8 cellular contexts compared by ENCODE assay signal in the genomic region with DNA sequence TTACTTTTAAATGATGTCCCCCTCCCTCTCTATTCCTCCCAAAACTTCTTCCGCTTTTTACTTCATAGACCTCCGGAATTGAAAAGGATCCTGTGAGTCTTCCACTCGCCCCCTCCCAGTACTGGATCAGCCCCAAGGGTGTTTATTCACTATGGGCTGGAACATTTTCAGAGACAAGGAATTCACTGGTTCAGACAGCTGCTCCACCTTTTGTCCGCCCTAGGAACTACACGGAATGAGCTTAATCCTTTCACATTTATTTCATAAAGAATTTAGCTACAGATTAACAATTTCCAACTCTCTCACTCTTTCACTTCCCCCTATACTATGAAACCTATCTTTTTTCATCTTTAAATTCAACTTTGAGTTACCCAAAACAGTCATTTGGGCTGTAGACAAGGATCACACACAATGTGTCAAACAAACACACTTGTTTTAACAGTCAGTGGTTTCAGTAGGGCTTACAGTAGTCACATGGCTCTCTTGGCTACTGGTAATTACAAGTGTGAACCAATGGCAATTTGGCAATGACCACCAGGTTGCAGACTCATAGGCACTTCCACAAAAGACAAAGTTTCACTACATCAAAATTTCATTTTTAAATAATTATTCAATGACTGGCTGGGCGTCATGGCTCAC. TPM values are rescaled to one million over a fixed set of nuclear protein-coding genes. Genes with fewer than 3 reads are reported as not detected.
DNase-seq lines count a peak whose midpoint lies in the region; ATAC-seq and TF ChIP-seq lines count a peak whose summit lies in the region.

No MANE protein-coding gene starts in this region.

- intact Hi-C loops in mammary epithelial cell (cut with micrococcal nuclease), result loop anchor here (1.0 kb wide), 1 partner anchor 54 kb away; no protein-coding TSS in a partner anchor
- intact Hi-C loops in right lobe of liver (cut with DNase I), result no loop called here

- WGBS in mammary epithelial cell (ENCODE audit: low coverage, missing lambda C conversion rate), result 13% methylated on average over 5 of the region's 6 CpGs
- 23% methylated on average over 5 of the region's 6 CpGs for WGBS in right lobe of liver (ENCODE audit: insufficient coverage, low coverage, low lambda C conversion rate, missing lambda C conversion rate)

- peaks cover 1% of the 10 kb centered on the region for H3K79me2 ChIP-seq in mammary epithelial cell (ENCODE audit: insufficient read depth, low read length)

- H3K27ac Mint-ChIP-seq in activated naive CD8-positive, alpha-beta T cell, result peak overlapping the region; percentile 82
- H3K27ac Mint-ChIP-seq in activated naive CD8-positive, alpha-beta T cell treated with anti-CD3 and anti-CD28 coated beads for 36 hours, result no peak overlapping the region
- H3K27ac Mint-ChIP-seq in stimulated activated naive CD8-positive, alpha-beta T cell treated with anti-CD3 and anti-CD28 coated beads, Interleukin-15, amount 100 ng/mL, for 72 hours, result no peak overlapping the region

- CTCF ChIA-PET in mammary epithelial cell (lab: Charles Lee; ENCODE audit: low non-redundant PET), result interaction anchor here (0.5 to 1.0 kb wide), 3 partner anchors 32 to 89 kb away, joined by 4 to 6 read pairs (median 4); partner anchors contain the start of gene CGRRF1

- no peaks in the 10 kb centered on the region for H4K20me1 ChIP-seq in mammary epithelial cell (ENCODE audit: insufficient read depth, low read length)

- H3K27me3 ChIP-seq in mammary epithelial cell (ENCODE audit: insufficient read depth, low read length) (no peaks in the 10 kb centered on the region), right lobe of liver (no peaks in the 10 kb centered on the region)

- BruUV-seq in mammary epithelial cell (replicated peaks; lab: Mats Ljungman, UMichigan), result no TSS peak

- peak; percentile 73 to 82 (median 78) for ATAC-seq in right lobe of liver
- no peak for ATAC-seq in HG03520 (IDR thresholded peaks at IDR 0.05; ENCODE audit: unreplicated experiment)
- no peak for ATAC-seq in HG03280 (IDR thresholded peaks at IDR 0.05; ENCODE audit: unreplicated experiment)
- ATAC-seq in stimulated activated naive CD8-positive, alpha-beta T cell treated with anti-CD3 and anti-CD28 coated beads, Interleukin-15, amount 100 ng/mL, for 72 hours, result no peak

- no peak for TF ChIP-seq POLR2A in right lobe of liver (IDR thresholded peaks at IDR 0.05)

- H3K4me1 ChIP-seq in mammary epithelial cell (ENCODE audit: insufficient read depth, low read length) (no peaks in the 10 kb centered on the region), right lobe of liver (peaks cover 0 to 5% (median 0%) of the 10 kb centered on the region in 4 donors)

- H3K4me2 ChIP-seq in mammary epithelial cell (ENCODE audit: insufficient read depth, low read depth, low read length), result no peak overlapping the region

- in situ Hi-C loops in mammary epithelial cell (cut with MboI; ENCODE audit: low sequenced_read_pairs in 2 of 2), result no loop called here

- H3K9me3 ChIP-seq in mammary epithelial cell (replicated peaks; ENCODE audit: insufficient read depth, low read length) (no peaks in the 10 kb centered on the region), right lobe of liver (no peaks in the 10 kb centered on the region)

- H3K36me3 ChIP-seq in mammary epithelial cell (ENCODE audit: insufficient read depth, low read length), result peaks cover 4% of the 10 kb centered on the region
- peaks cover 0 to 6% (median 1%) of the 10 kb centered on the region in 4 donors for H3K36me3 ChIP-seq in right lobe of liver

- no peak overlapping the region for H3K9ac ChIP-seq in mammary epithelial cell (ENCODE audit: insufficient read depth, low read length)

- H3K27ac ChIP-seq in mammary epithelial cell (ENCODE audit: insufficient read depth, low read depth, low read length), result no peak overlapping the region
- no peak overlapping the region for H3K27ac ChIP-seq in right lobe of liver

- no peak overlapping the region for H3K4me3 Mint-ChIP-seq in activated naive CD8-positive, alpha-beta T cell
- H3K4me3 Mint-ChIP-seq in activated naive CD8-positive, alpha-beta T cell treated with anti-CD3 and anti-CD28 coated beads for 36 hours, result no peak overlapping the region
- H3K4me3 Mint-ChIP-seq in stimulated activated naive CD8-positive, alpha-beta T cell treated with anti-CD3 and anti-CD28 coated beads, Interleukin-15, amount 100 ng/mL, for 72 hours, result no peak overlapping the region

- no peak overlapping the region for H2AFZ ChIP-seq in mammary epithelial cell (ENCODE audit: low read depth, low read length)

- peak; percentile 57 to 69 for TF ChIP-seq CTCF in mammary epithelial cell (conservative IDR thresholded peaks at IDR 0.05 in 1 of 2, IDR thresholded peaks at IDR 0.05 in 1 of 2; ENCODE audit: extremely low read depth in 1 of 2, insufficient read depth in 1 of 2, low read depth in 1 of 2, low read length in 2 of 2)
- TF ChIP-seq CTCF in right lobe of liver (IDR thresholded peaks at IDR 0.05), result peak; percentile 42 to 61 (median 56)

- H3K27me3 Mint-ChIP-seq in activated naive CD8-positive, alpha-beta T cell, result no peaks in the 10 kb centered on the region
- no peaks in the 10 kb centered on the region for H3K27me3 Mint-ChIP-seq in activated naive CD8-positive, alpha-beta T cell treated with anti-CD3 and anti-CD28 coated beads for 36 hours
- H3K27me3 Mint-ChIP-seq in stimulated activated naive CD8-positive, alpha-beta T cell treated with anti-CD3 and anti-CD28 coated beads, Interleukin-15, amount 100 ng/mL, for 72 hours, result no peaks in the 10 kb centered on the region

- peaks cover 2% of the 10 kb centered on the region for H3K36me3 Mint-ChIP-seq in activated naive CD8-positive, alpha-beta T cell
- peaks cover 13% of the 10 kb centered on the region for H3K36me3 Mint-ChIP-seq in activated naive CD8-positive, alpha-beta T cell treated with anti-CD3 and anti-CD28 coated beads for 36 hours

- H3K4me3 ChIP-seq in mammary epithelial cell (replicated peaks in 1 of 3; ENCODE audit: insufficient read depth in 1 of 3, low read depth in 2 of 3, low read length in 3 of 3) (no peak overlapping the region), right lobe of liver (no peak overlapping the region)

- dilution Hi-C loops in mammary epithelial cell (cut with HindIII; ENCODE audit: low sequenced_read_pairs), result no loop called here

- DNase-seq in activated naive CD8-positive, alpha-beta T cell treated with anti-CD3 and anti-CD28 coated beads for 36 hours, result no peak
- DNase-seq in NCI-H2029 (lab: John Stamatoyannopoulos, UW) (peak; percentile 17), mammary epithelial cell (peak; percentile 34), right lobe of liver (no peak)
- DNase-seq in stimulated activated naive CD8-positive, alpha-beta T cell treated with anti-CD3 and anti-CD28 coated beads, Interleukin-15, amount 100 ng/mL, for 72 hours, result no peak

- H3K9me3 Mint-ChIP-seq in activated naive CD8-positive, alpha-beta T cell (ENCODE audit: low read depth), result no peaks in the 10 kb centered on the region
- no peaks in the 10 kb centered on the region for H3K9me3 Mint-ChIP-seq in activated naive CD8-positive, alpha-beta T cell treated with anti-CD3 and anti-CD28 coated beads for 36 hours
- H3K9me3 Mint-ChIP-seq in stimulated activated naive CD8-positive, alpha-beta T cell treated with anti-CD3 and anti-CD28 coated beads, Interleukin-15, amount 100 ng/mL, for 72 hours, result no peaks in the 10 kb centered on the region

- peaks cover 12% of the 10 kb centered on the region for H3K4me1 Mint-ChIP-seq in activated naive CD8-positive, alpha-beta T cell (ENCODE audit: low read depth)
- H3K4me1 Mint-ChIP-seq in activated naive CD8-positive, alpha-beta T cell treated with anti-CD3 and anti-CD28 coated beads for 36 hours, result peaks cover 9% of the 10 kb centered on the region
- H3K4me1 Mint-ChIP-seq in stimulated activated naive CD8-positive, alpha-beta T cell treated with anti-CD3 and anti-CD28 coated beads, Interleukin-15, amount 100 ng/mL, for 72 hours, result peaks cover 17% of the 10 kb centered on the region

RNA-seq across cellular contexts. Expression of gene CNIH1, which starts 20.6 kb away (rescaled TPM):
- total RNA-seq in activated naive CD8-positive, alpha-beta T cell treated with anti-CD3 and anti-CD28 coated beads for 36 hours, result 10 to 100 TPM; 92.0 to 95.4 TPM
- total RNA-seq in mammary epithelial cell (100 to 1,000 TPM; 184 to 196 TPM), right lobe of liver (100 to 1,000 TPM in 5 of 6 experiments, 10 to 100 TPM in 1; 95.9 to 209 (median 157) TPM)
- 345 TPM for polyA plus RNA-seq in mammary epithelial cell
- 223 TPM for polyA minus RNA-seq in mammary epithelial cell

RNA-seq across cellular contexts. Expression of gene CDKN3, which starts 23.8 kb away (rescaled TPM):
- 10 to 100 TPM; 77.9 to 79.5 TPM for total RNA-seq in activated naive CD8-positive, alpha-beta T cell treated with anti-CD3 and anti-CD28 coated beads for 36 hours
- total RNA-seq in mammary epithelial cell (10 to 100 TPM in 1 of 2 donors, under 1 TPM in 1; 0.50 to 38.1 TPM), right lobe of liver (1 to 10 TPM in 3 of 6 experiments, under 1 TPM in 2, not detected in 1; 0.59 to 7.3 (median 2.4) TPM)
- 47.2 TPM for polyA plus RNA-seq in mammary epithelial cell
- polyA minus RNA-seq in mammary epithelial cell, result not detected

Comparison
In these comparisons a context has a peak if more than half of its experiments do, and no peak if none do; other contexts are left out.
1. DNase-seq: peak in NCI-H2029 (single experiment) and mammary epithelial cell (single experiment); none in activated naive CD8-positive, alpha-beta T cell treated with anti-CD3 and anti-CD28 coated beads for 36 hours (single experiment), right lobe of liver (0 of 3) and stimulated activated naive CD8-positive, alpha-beta T cell treated with anti-CD3 and anti-CD28 coated beads, Interleukin-15, amount 100 ng/mL, for 72 hours (0 of 2).
2. ATAC-seq: peak in right lobe of liver (4 of 4); none in HG03520 (single experiment), HG03280 (single experiment) and stimulated activated naive CD8-positive, alpha-beta T cell treated with anti-CD3 and anti-CD28 coated beads, Interleukin-15, amount 100 ng/mL, for 72 hours (single experiment).